In genomic region chr3:37855363-37855970, GRCh38 we compare ENCODE assay signal across 8 cellular contexts. TPM values are rescaled to one million over a fixed set of nuclear protein-coding genes. Genes with fewer than 3 reads are reported as not detected.
DNase-seq lines count a peak whose midpoint lies in the region; ATAC-seq and TF ChIP-seq lines count a peak whose summit lies in the region.

No MANE protein-coding gene starts in this region.

- intact Hi-C loops in CD8-positive, alpha-beta T cell (cut with DNase I, micrococcal nuclease): loop anchor here in 1 of 2 experiments (1.0 to 5.0 kb wide), 3 partner anchors 112 to 622 kb away; no protein-coding TSS in a partner anchor
- intact Hi-C loops in activated CD4-positive, alpha-beta memory T cell treated with anti-CD3 and anti-CD28 coated beads for 36 hours (cut with micrococcal nuclease): loop anchor here (1.0 kb wide), 1 partner anchor 112 kb away; no protein-coding TSS in a partner anchor

- peaks cover 8% of the 10 kb centered on the region for H3K4me1 ChIP-seq in CD8-positive, alpha-beta T cell (ENCODE audit: insufficient read depth, low read length)
- H3K4me1 ChIP-seq in HAP-1: peaks cover 5% of the 10 kb centered on the region
- H3K4me1 ChIP-seq in lung (ENCODE audit: control insufficient read depth in 2 of 2, insufficient read depth in 2 of 2, low read length in 2 of 2): no peaks in the 10 kb centered on the region

- CTCF ChIA-PET in CD8-positive, alpha-beta T cell (lab: Charles Lee): interaction anchor here (0.7 to 3.6 kb wide), 24 partner anchors 9 to 624 kb away, joined by 3 to 18 read pairs (median 4); no protein-coding TSS in a partner anchor
- CTCF ChIA-PET in activated CD4-positive, alpha-beta memory T cell treated with anti-CD3 and anti-CD28 coated beads for 36 hours (lab: Charles Lee): interaction anchor here (0.9 to 3.1 kb wide), 24 partner anchors 8 to 238 kb away, joined by 3 to 17 read pairs (median 5); no protein-coding TSS in a partner anchor

- no peak overlapping the region for H3K27ac Mint-ChIP-seq in CD8-positive, alpha-beta T cell
- H3K27ac Mint-ChIP-seq in activated CD4-positive, alpha-beta memory T cell treated with anti-CD3 and anti-CD28 coated beads for 36 hours: no peak overlapping the region

- no peaks in the 10 kb centered on the region for H3K27me3 ChIP-seq in CD8-positive, alpha-beta T cell (ENCODE audit: insufficient read depth, low read length)
- no peaks in the 10 kb centered on the region for H3K27me3 ChIP-seq in HAP-1 (ENCODE audit: low read depth)
- H3K27me3 ChIP-seq in lung (ENCODE audit: control insufficient read depth, insufficient read depth): no peaks in the 10 kb centered on the region

- in situ Hi-C loops in HAP-1 (cut with MboI; ENCODE audit: low sequenced_read_pairs): no loop called here

- peaks cover 3% of the 10 kb centered on the region for H3K4me1 Mint-ChIP-seq in CD8-positive, alpha-beta T cell (ENCODE audit: low read depth)
- H3K4me1 Mint-ChIP-seq in activated CD4-positive, alpha-beta memory T cell treated with anti-CD3 and anti-CD28 coated beads for 36 hours (ENCODE audit: low read depth): peaks cover 6% of the 10 kb centered on the region

- H3K4me3 ChIP-seq in CD8-positive, alpha-beta T cell (ENCODE audit: low read depth, low read length): no peak overlapping the region
- H3K4me3 ChIP-seq in HAP-1: no peak overlapping the region
- no peak overlapping the region for H3K4me3 ChIP-seq in lung

- H3K27me3 Mint-ChIP-seq in CD8-positive, alpha-beta T cell (ENCODE audit: low read depth): peaks cover 5% of the 10 kb centered on the region
- no peaks in the 10 kb centered on the region for H3K27me3 Mint-ChIP-seq in activated CD4-positive, alpha-beta memory T cell treated with anti-CD3 and anti-CD28 coated beads for 36 hours

- TF ChIP-seq CTCF in CD8-positive, alpha-beta T cell (IDR thresholded peaks at IDR 0.05): peak; percentile 86
- peak; percentile 88 for TF ChIP-seq CTCF in lung (IDR thresholded peaks at IDR 0.05; ENCODE audit: control extremely low read depth, extremely low read depth)

- no peaks in the 10 kb centered on the region for H3K36me3 Mint-ChIP-seq in CD8-positive, alpha-beta T cell
- H3K36me3 Mint-ChIP-seq in activated CD4-positive, alpha-beta memory T cell treated with anti-CD3 and anti-CD28 coated beads for 36 hours: no peaks in the 10 kb centered on the region

- H3K4me3 Mint-ChIP-seq in CD8-positive, alpha-beta T cell: no peak overlapping the region
- no peak overlapping the region for H3K4me3 Mint-ChIP-seq in activated CD4-positive, alpha-beta memory T cell treated with anti-CD3 and anti-CD28 coated beads for 36 hours

- no peaks in the 10 kb centered on the region for H3K36me3 ChIP-seq in CD8-positive, alpha-beta T cell (ENCODE audit: insufficient read depth, low read length)
- H3K36me3 ChIP-seq in HAP-1 (replicated peaks): no peaks in the 10 kb centered on the region; the same call in 1 of the 2 replicates
- H3K36me3 ChIP-seq in lung (ENCODE audit: control insufficient read depth in 2 of 2, insufficient read depth in 2 of 2, low read length in 2 of 2): no peaks in the 10 kb centered on the region

- DNase-seq in CD8-positive, alpha-beta T cell: peak; percentile 41 to 85 (median 68)
- peak; percentile 61 to 88 for DNase-seq in HAP-1 (ENCODE audit: low spot score in 2 of 2)
- DNase-seq in NCI-H460 (ENCODE audit: extremely low read depth, low read depth): peak; percentile 54
- DNase-seq in activated CD4-positive, alpha-beta memory T cell treated with anti-CD3 and anti-CD28 coated beads for 36 hours: peak; percentile 84
- peak; percentile 57 for DNase-seq in dedifferentiated amniotic fluid mesenchymal stem cell (ENCODE audit: extremely low spot score)
- DNase-seq in lung (ENCODE audit: low spot score): peak; percentile 86
- peak; percentile 46 for DNase-seq in stimulated activated CD8-positive, alpha-beta memory T cell treated with anti-CD3 and anti-CD28 coated beads, Interleukin-12 subunit alpha, Interleukin-12 subunit beta, amount 100 ng/mL, for 24 hours (ENCODE audit: extremely low read depth)

- H3K27ac ChIP-seq in CD8-positive, alpha-beta T cell (ENCODE audit: low read depth, low read length): no peak overlapping the region
- H3K27ac ChIP-seq in lung (ENCODE audit: low read depth in 1 of 2, low read length in 1 of 2): no peak overlapping the region

- 33 to 36% methylated on average over 5 of the region's 5 CpGs for WGBS in lung, 2 donors

- ATAC-seq in CD8-positive, alpha-beta T cell: peak; percentile 57
- ATAC-seq in lung (ENCODE audit: insufficient read depth, low FRiP score) (peak; percentile 68), GM18511 (IDR thresholded peaks at IDR 0.05; ENCODE audit: unreplicated experiment) (no peak)

- POLR2A ChIA-PET in CD8-positive, alpha-beta T cell (lab: Charles Lee): no interaction called here
- POLR2A ChIA-PET in activated CD4-positive, alpha-beta memory T cell treated with anti-CD3 and anti-CD28 coated beads for 36 hours (lab: Charles Lee): interaction anchor here (1.3 kb wide), 1 partner anchor 112 kb away, joined by 3 read pairs; no protein-coding TSS in a partner anchor

- H3K9me3 ChIP-seq in CD8-positive, alpha-beta T cell (ENCODE audit: low read length): no peaks in the 10 kb centered on the region
- no peaks in the 10 kb centered on the region for H3K9me3 ChIP-seq in HAP-1
- H3K9me3 ChIP-seq in lung (ENCODE audit: control insufficient read depth in 2 of 2, insufficient read depth in 1 of 2, low read length in 1 of 2): no peaks in the 10 kb centered on the region

- H3K9me3 Mint-ChIP-seq in CD8-positive, alpha-beta T cell: no peaks in the 10 kb centered on the region
- H3K9me3 Mint-ChIP-seq in activated CD4-positive, alpha-beta memory T cell treated with anti-CD3 and anti-CD28 coated beads for 36 hours: no peaks in the 10 kb centered on the region

RNA-seq across cellular contexts. Expression of gene CTDSPL, which starts 6.2 kb away (rescaled TPM):
- under 1 TPM; 0.08 to 0.24 TPM for total RNA-seq in CD8-positive, alpha-beta T cell
- 3.1 and 5.4 TPM in 2 replicates for total RNA-seq in NCI-H460 (2014; rRNA removed; shearing (Covaris generic))
- 9.9 and 11.1 TPM in 2 replicates for polyA plus RNA-seq in NCI-H460 (2014; cell fraction: nucleus; rRNA removed)
- total RNA-seq in activated CD4-positive, alpha-beta memory T cell treated with anti-CD3 and anti-CD28 coated beads for 36 hours: 1 to 10 TPM; 3.7 to 5.1 TPM
- 10 to 100 TPM; 52.8 to 79.1 TPM for total RNA-seq in lung
- polyA plus RNA-seq in lung: 10 to 100 TPM; 12.5 to 14.2 TPM
